ENCODE assay signal across 1 cellular context in genomic region chr7:131899271-131900030, GRCh38.
TF ChIP-seq lines count a peak whose summit lies in the region.

No MANE protein-coding gene starts in this region.

TF ChIP-seq in HEK293, 187 proteins besides CTCF, POLR2A, EP300 and RAD21 (continued from another document):
- TF ChIP-seq TSHZ1 (tag by site-specific recombination; IDR thresholded peaks at IDR 0.05; ENCODE audit: borderline replicate concordance), result no peak
- no peak for TF ChIP-seq ZNF639 (tag by site-specific recombination; IDR thresholded peaks at IDR 0.05)
- no peak for TF ChIP-seq SETDB1 (IDR thresholded peaks at IDR 0.05; ENCODE audit: insufficient read length, low read length)
- TF ChIP-seq ZNF354C (tag by site-specific recombination; IDR thresholded peaks at IDR 0.05; ENCODE audit: borderline replicate concordance, low read depth), result no peak
